Comparison of ENCODE assay signal across 8 cellular contexts in the genomic region with DNA sequence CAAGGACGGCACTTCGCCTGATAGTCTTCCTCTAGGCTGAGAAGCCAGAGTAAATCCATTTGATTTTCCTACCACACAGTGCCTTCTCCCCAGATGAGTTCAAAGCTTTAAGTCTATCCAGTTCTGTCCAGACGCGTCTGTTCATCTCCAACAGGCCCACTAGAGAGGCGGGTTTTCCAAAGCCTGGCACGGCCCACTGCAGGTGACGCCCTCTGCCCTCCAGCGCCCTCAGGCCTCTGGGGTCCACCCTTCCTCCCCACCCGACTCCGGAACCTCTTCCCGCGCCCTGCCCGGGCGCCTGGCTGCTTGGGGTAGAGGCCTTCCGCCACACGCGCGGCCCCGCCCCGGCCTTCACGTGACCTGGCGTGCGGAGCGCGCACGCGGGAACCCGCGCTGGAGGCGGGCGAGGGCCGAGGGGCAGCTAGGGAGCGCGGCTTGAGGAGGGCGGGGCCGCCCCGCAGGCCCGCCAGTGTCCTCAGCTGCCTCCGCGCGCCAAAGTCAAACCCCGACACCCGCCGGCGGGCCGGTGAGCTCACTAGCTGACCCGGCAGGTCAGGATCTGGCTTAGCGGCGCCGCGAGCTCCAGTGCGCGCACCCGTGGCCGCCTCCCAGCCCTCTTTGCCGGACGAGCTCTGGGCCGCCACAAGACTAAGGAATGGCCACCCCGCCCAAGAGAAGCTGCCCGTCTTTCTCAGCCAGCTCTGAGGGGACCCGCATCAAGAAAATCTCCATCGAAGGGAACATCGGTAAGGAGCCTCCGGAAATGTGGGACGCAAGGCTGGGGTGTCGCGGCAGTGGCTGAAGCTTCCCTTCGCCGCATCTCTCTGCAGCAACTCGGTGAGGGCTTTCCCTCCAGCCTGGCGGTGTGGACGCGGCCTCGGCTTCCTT. TPM values are rescaled to one million over a fixed set of nuclear protein-coding genes. Genes with fewer than 3 reads are reported as not detected.
DNase-seq lines count a peak whose midpoint lies in the region; ATAC-seq and TF ChIP-seq lines count a peak whose summit lies in the region.

Gene DCK (plus strand): TSS at position 469 of the 888 bp plus-strand sequence. CDS start 187 bp downstream, at position 656.

- peaks cover 45% of the 10 kb centered on the region for H3K36me3 Mint-ChIP-seq in nephron progenitor cell (ENCODE audit: low read depth)
- peaks cover 34% of the 10 kb centered on the region for H3K36me3 Mint-ChIP-seq in stimulated activated naive CD8-positive, alpha-beta T cell treated with anti-CD3 and anti-CD28 coated beads, Interleukin-15, Interleukin-2, amounts not matched to agents 100 ng/mL and 50 ng/mL, for 24 hours (ENCODE audit: low read depth)

- peak; percentile 78 for ATAC-seq in RWPE2 (ENCODE audit: low read depth)

- H3K9me3 Mint-ChIP-seq in nephron progenitor cell, result peaks cover 25% of the 10 kb centered on the region
- H3K9me3 Mint-ChIP-seq in stimulated activated naive CD8-positive, alpha-beta T cell treated with anti-CD3 and anti-CD28 coated beads, Interleukin-15, Interleukin-2, amounts not matched to agents 100 ng/mL and 50 ng/mL, for 24 hours, result no peaks in the 10 kb centered on the region

- no peaks in the 10 kb centered on the region for H3K27me3 Mint-ChIP-seq in nephron progenitor cell (ENCODE audit: low read depth, poor library complexity)
- H3K27me3 Mint-ChIP-seq in stimulated activated naive CD8-positive, alpha-beta T cell treated with anti-CD3 and anti-CD28 coated beads, Interleukin-15, Interleukin-2, amounts not matched to agents 100 ng/mL and 50 ng/mL, for 24 hours, result no peaks in the 10 kb centered on the region

- peak within 1 kb of the TSS; percentile 91 for H3K4me3 Mint-ChIP-seq in nephron progenitor cell
- H3K4me3 Mint-ChIP-seq in stimulated activated naive CD8-positive, alpha-beta T cell treated with anti-CD3 and anti-CD28 coated beads, Interleukin-15, Interleukin-2, amounts not matched to agents 100 ng/mL and 50 ng/mL, for 24 hours, result peak within 1 kb of the TSS; percentile 95

- H3K9me3 ChIP-seq in RWPE2 (ENCODE audit: severe bottlenecking), result no peaks in the 10 kb centered on the region

- peaks cover 14% of the 10 kb centered on the region for H3K36me3 ChIP-seq in RWPE2 (ENCODE audit: low read depth)

- peaks cover 6% of the 10 kb centered on the region for H3K4me1 ChIP-seq in RWPE2 (ENCODE audit: insufficient read depth, poor library complexity, severe bottlenecking)

- H3K27me3 ChIP-seq in RWPE2 (ENCODE audit: insufficient read depth, poor library complexity, severe bottlenecking), result no peaks in the 10 kb centered on the region

- peak within 1 kb of the TSS; percentile 97 for H3K27ac Mint-ChIP-seq in nephron progenitor cell
- peak within 1 kb of the TSS; percentile 94 for H3K27ac Mint-ChIP-seq in stimulated activated naive CD8-positive, alpha-beta T cell treated with anti-CD3 and anti-CD28 coated beads, Interleukin-15, Interleukin-2, amounts not matched to agents 100 ng/mL and 50 ng/mL, for 24 hours

- H3K27ac ChIP-seq in RWPE2 (ENCODE audit: poor library complexity, severe bottlenecking), result peak within 1 kb of the TSS; percentile 63

- peak within 1 kb of the TSS; percentile 88 for H3K4me3 ChIP-seq in LNCaP clone FGC (ENCODE audit: low read depth, low read length)
- H3K4me3 ChIP-seq in RWPE2 (ENCODE audit: severe bottlenecking), result peak within 1 kb of the TSS; percentile 57

- peaks cover 49% of the 10 kb centered on the region for H3K4me1 Mint-ChIP-seq in nephron progenitor cell
- peaks cover 49% of the 10 kb centered on the region for H3K4me1 Mint-ChIP-seq in stimulated activated naive CD8-positive, alpha-beta T cell treated with anti-CD3 and anti-CD28 coated beads, Interleukin-15, Interleukin-2, amounts not matched to agents 100 ng/mL and 50 ng/mL, for 24 hours (ENCODE audit: low read depth)

- TF ChIP-seq CTCF in LNCaP clone FGC (IDR thresholded peaks at IDR 0.05; ENCODE audit: control insufficient read depth, extremely low read depth, insufficient read depth) (no peak), RWPE2 (IDR thresholded peaks at IDR 0.05; ENCODE audit: poor library complexity, severe bottlenecking) (no peak), nephron progenitor cell (IDR thresholded peaks at IDR 0.05) (no peak)

- DNase-seq in ELF-1 (ENCODE audit: low read depth, low spot score) (peak; percentile 97), H4 (ENCODE audit: low spot score) (peak; percentile 78), LNCaP clone FGC (ENCODE audit: low read depth) (peak; percentile 76), RWPE2 (ENCODE audit: low spot score) (peak; percentile 83), fibroblast of the conjunctiva (ENCODE audit: low read depth) (peak; percentile 82), nephron progenitor cell (peak; percentile 88)
- peak; percentile 79 for DNase-seq in activated effector memory CD4-positive, alpha-beta T cell treated with Interleukin-2 at 50 U/mL for 16 hours

RNA-seq across cellular contexts. Expression of gene DCK, which starts in this region (rescaled TPM):
- total RNA-seq in H4 (2014; rRNA removed; shearing (Covaris generic)), result 28.7 and 38.2 TPM in 2 replicates

Comparison
In these comparisons a context has a peak if more than half of its experiments do, and no peak if none do; other contexts are left out.
1. Peak in every context shown above with its lines: DNase-seq, ATAC-seq, H3K4me3 ChIP-seq and H3K27ac ChIP-seq.